In the genomic region with DNA sequence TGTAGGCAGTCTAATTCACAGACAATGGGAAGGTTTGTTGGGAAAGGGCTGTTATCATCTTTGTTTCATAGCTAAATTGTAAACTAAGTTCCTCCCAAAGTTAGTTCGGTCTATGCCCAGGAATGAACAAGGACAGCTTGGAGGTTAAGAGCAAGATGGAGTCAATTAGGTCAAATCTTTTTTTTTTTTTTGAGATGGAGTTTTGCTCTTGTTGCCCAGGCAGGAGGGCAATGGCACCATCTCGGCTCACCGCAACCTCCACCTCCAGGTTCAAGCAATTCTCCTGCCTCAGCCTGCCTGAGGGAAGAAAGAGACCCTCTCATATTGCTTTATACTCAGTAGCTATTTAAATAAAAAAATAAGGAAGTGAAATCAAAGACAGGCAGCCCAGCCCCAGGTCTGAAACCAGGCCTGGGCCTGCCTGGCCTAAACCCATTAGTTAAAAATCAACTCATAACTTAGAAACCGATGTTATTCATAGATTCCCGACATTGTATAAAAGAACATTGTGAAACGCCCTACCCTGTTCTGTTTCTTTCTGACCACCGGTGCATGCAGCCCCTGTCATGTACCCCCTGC, we compare ENCODE assay signal across 14 cellular contexts.
DNase-seq lines count a peak whose midpoint lies in the region; ATAC-seq and TF ChIP-seq lines count a peak whose summit lies in the region.
"Had no signal": no experiment of that assay in that cellular context is flagged by ENCODE, and none has a peak within 500 bp of the region (broad histone marks: within the 10 kb centered on the region; RNA-seq: fewer than 3 reads in every experiment).

No MANE protein-coding gene starts in this region.

- DNase-seq in GM12864 (ENCODE audit: low read depth) (peak; percentile 35), MV-4-11 (lab: John Stamatoyannopoulos, UW) (peak; percentile 72), A172 (ENCODE audit: low spot score) (no peak), AG08395 (ENCODE audit: low spot score) (no peak)
- no peak for DNase-seq in activated T-cell treated with anti-CD3 and anti-CD28 coated beads, Interleukin-2, amount 50 U/mL, for 48 hours
- no peak for DNase-seq in activated CD4-positive, alpha-beta T cell treated with anti-CD3 and anti-CD28 coated beads for 4 hours
- DNase-seq: activated CD8-positive, alpha-beta T cell treated with anti-CD3 and anti-CD28 coated beads for 36 hours; NCI-H2081 treated with DMSO at 0.1 percent for 48 hours; psoas muscle; stimulated activated CD4-positive, alpha-beta T cell treated with anti-CD3 and anti-CD28 coated beads, Interleukin-15, amount 100 ng/mL, for 24 hours; substantia nigra had no signal

- H3K9ac ChIP-seq in iPS-20b (ENCODE audit: low read depth, low read length), result 0 out of 2 replicates have a peak overlapping the region, but pooled peaks have one; percentile 49

- no peak for TF ChIP-seq CTCF in GM12864 (IDR thresholded peaks at IDR 0.05; ENCODE audit: low read depth, low read length, missing control alignments)

- H3K4me3 ChIP-seq in GM12864 (ENCODE audit: low read depth, low read length), result peak overlapping the region; percentile 59; the same call in 1 of the 2 replicates
- 0 out of 2 replicates have a peak overlapping the region, but pooled peaks have one; percentile 19 for H3K4me3 ChIP-seq in iPS-20b (ENCODE audit: low read length)
- H3K4me3 ChIP-seq: psoas muscle had no signal

- no peak overlapping the region for H3K27ac ChIP-seq in iPS-20b (ENCODE audit: low read length)
- H3K27ac ChIP-seq: psoas muscle had no signal

- H3K4me1 ChIP-seq in iPS-20b (ENCODE audit: insufficient read depth, low read length), result peaks cover 43% of the 10 kb centered on the region; the same call in 1 of the 2 replicates
- H3K4me1 ChIP-seq: psoas muscle had no signal

- no peaks in the 10 kb centered on the region; the same call in 1 of the 2 replicates for H3K9me3 ChIP-seq in iPS-20b (ENCODE audit: insufficient read depth, low read depth, low read length)
- H3K9me3 ChIP-seq: psoas muscle had no signal

- no peaks in the 10 kb centered on the region for H3K36me3 ChIP-seq in iPS-20b (ENCODE audit: insufficient read depth, low read depth, low read length)

- peak; percentile 69 for ATAC-seq in GM21786 (IDR thresholded peaks at IDR 0.05; ENCODE audit: unreplicated experiment)
- ATAC-seq: activated CD8-positive, alpha-beta T cell treated with anti-CD3 and anti-CD28 coated beads for 36 hours; activated T-helper 17 cell treated with anti-CD3 and anti-CD28 coated beads, Interleukin-2, amount 50 U/mL, for 72 hours; psoas muscle had no signal

- no peaks in the 10 kb centered on the region for H3K27me3 ChIP-seq in iPS-20b (ENCODE audit: insufficient read depth, low read length)

Comparison
In these comparisons a context has a peak if more than half of its experiments do, and no peak if none do; other contexts are left out.
1. DNase-seq: peak in GM12864 (single experiment) and MV-4-11 (single experiment); none in A172 (single experiment), activated T-cell treated with anti-CD3 and anti-CD28 coated beads, Interleukin-2, amount 50 U/mL, for 48 hours (0 of 2), AG08395 (single experiment) and activated CD4-positive, alpha-beta T cell treated with anti-CD3 and anti-CD28 coated beads for 4 hours (0 of 2).